1 cellular context compared by ENCODE assay signal in genomic region chr12:7189398-7190267, GRCh38.
TF ChIP-seq lines count a peak whose summit lies in the region.

PEX5 (plus strand) TSS chr12:7189686; CDS start chr12:7190378, 692 bp downstream.

TF ChIP-seq in HepG2, 621 proteins besides CTCF, POLR2A, EP300 and RAD21 (continued from another document and continues in another):
- TF ChIP-seq MTERF4 (CRISPR knock-in tag; IDR thresholded peaks at IDR 0.05) (no peak), GATAD2A (CRISPR knock-in tag; IDR thresholded peaks at IDR 0.05) (no peak), CHCHD3 (CRISPR knock-in tag; IDR thresholded peaks at IDR 0.05) (no peak), TCF12 (IDR thresholded peaks at IDR 0.05) (no peak), TCF12 (CRISPR knock-in tag; IDR thresholded peaks at IDR 0.05) (no peak; the same call in 1 of the 2 replicates), HOXA5 (CRISPR knock-in tag; IDR thresholded peaks at IDR 0.05) (0 out of 2 replicates have a peak, but pooled peaks have one; percentile 31), ZNF138 (CRISPR knock-in tag; IDR thresholded peaks at IDR 0.05; ENCODE audit: low read depth) (no peak), ELF4 (CRISPR knock-in tag; IDR thresholded peaks at IDR 0.05; ENCODE audit: borderline replicate concordance) (no peak), POLR2G (IDR thresholded peaks at IDR 0.05; ENCODE audit: low read depth, low read length) (no peak; the same call in 1 of the 2 replicates), ZNF431 (CRISPR knock-in tag; IDR thresholded peaks at IDR 0.05; ENCODE audit: borderline replicate concordance, low read depth) (no peak), ZNF513 (CRISPR knock-in tag; conservative IDR thresholded peaks at IDR 0.05) (no peak), HOXA9 (CRISPR knock-in tag; IDR thresholded peaks at IDR 0.05; ENCODE audit: borderline replicate concordance) (no peak), RNF219 (CRISPR knock-in tag; IDR thresholded peaks at IDR 0.05) (no peak), U2AF1 (optimal IDR thresholded peaks at IDR 0.05; ENCODE audit: low read depth, low read length) (no peak), SP4 (CRISPR knock-in tag; IDR thresholded peaks at IDR 0.05) (peak; percentile 65), ARHGAP35 (CRISPR knock-in tag; IDR thresholded peaks at IDR 0.05; ENCODE audit: borderline replicate concordance) (no peak), ZNF503 (CRISPR knock-in tag; IDR thresholded peaks at IDR 0.05) (no peak), ZNF260 (CRISPR knock-in tag; IDR thresholded peaks at IDR 0.05; ENCODE audit: borderline replicate concordance, low read depth) (no peak), AHR (CRISPR knock-in tag; IDR thresholded peaks at IDR 0.05) (no peak), KLF15 (CRISPR knock-in tag; IDR thresholded peaks at IDR 0.05; ENCODE audit: borderline replicate concordance) (no peak), YY1 (IDR thresholded peaks at IDR 0.05; ENCODE audit: insufficient read depth, insufficient replicate concordance, low read depth, low read length) (peak; percentile 40), MYC (CRISPR knock-in tag; IDR thresholded peaks at IDR 0.05; ENCODE audit: borderline replicate concordance) (peak; percentile 52), ZNF709 (CRISPR knock-in tag; IDR thresholded peaks at IDR 0.05) (no peak), SMYD3 (CRISPR knock-in tag; IDR thresholded peaks at IDR 0.05) (no peak), ZNF17 (CRISPR knock-in tag; IDR thresholded peaks at IDR 0.05) (no peak), MIER3 (CRISPR knock-in tag; IDR thresholded peaks at IDR 0.05; ENCODE audit: borderline replicate concordance) (no peak), GMEB1 (CRISPR knock-in tag; IDR thresholded peaks at IDR 0.05; ENCODE audit: borderline replicate concordance) (no peak), ZNF569 (CRISPR knock-in tag; IDR thresholded peaks at IDR 0.05; ENCODE audit: borderline replicate concordance) (no peak), SUZ12 (IDR thresholded peaks at IDR 0.05; ENCODE audit: low read depth, low read length) (no peak), FOXA3 (CRISPR knock-in tag; IDR thresholded peaks at IDR 0.05) (no peak), ZSCAN25 (CRISPR knock-in tag; IDR thresholded peaks at IDR 0.05) (no peak), ZC3H13 (CRISPR knock-in tag; IDR thresholded peaks at IDR 0.05) (no peak), ZNF749 (CRISPR knock-in tag; IDR thresholded peaks at IDR 0.05; ENCODE audit: borderline replicate concordance) (0 out of 2 replicates have a peak, but pooled peaks have one; percentile 69), CENPBD1 (CRISPR knock-in tag; IDR thresholded peaks at IDR 0.05; ENCODE audit: borderline replicate concordance, low read depth) (no peak), PAF1 (CRISPR knock-in tag; IDR thresholded peaks at IDR 0.05) (no peak), GABPB1 (CRISPR knock-in tag; IDR thresholded peaks at IDR 0.05) (peak; percentile 81), ZFP36L2 (CRISPR knock-in tag; IDR thresholded peaks at IDR 0.05) (no peak), SRF (IDR thresholded peaks at IDR 0.05; ENCODE audit: low read depth, low read length) (no peak), MED13 (CRISPR knock-in tag; IDR thresholded peaks at IDR 0.05) (no peak; the same call in 1 of the 2 replicates), ZBTB14 (CRISPR knock-in tag; IDR thresholded peaks at IDR 0.05) (no peak), TEAD3 (CRISPR knock-in tag; optimal IDR thresholded peaks at IDR 0.05; ENCODE audit: borderline replicate concordance) (no peak), ZNF34 (CRISPR knock-in tag; IDR thresholded peaks at IDR 0.05; ENCODE audit: borderline replicate concordance) (no peak), ZNF280B (CRISPR knock-in tag; IDR thresholded peaks at IDR 0.05; ENCODE audit: borderline replicate concordance) (no peak), USF2 (IDR thresholded peaks at IDR 0.05; ENCODE audit: low read depth, low read length) (no peak), USF2 (CRISPR knock-in tag; IDR thresholded peaks at IDR 0.05; ENCODE audit: borderline replicate concordance) (no peak), ZNF331 (CRISPR knock-in tag; IDR thresholded peaks at IDR 0.05) (peak; percentile 30), DMAP1 (CRISPR knock-in tag; IDR thresholded peaks at IDR 0.05) (0 out of 2 replicates have a peak, but pooled peaks have one; percentile 10), CCDC6 (CRISPR knock-in tag; IDR thresholded peaks at IDR 0.05) (no peak), CBX5 (CRISPR knock-in tag; IDR thresholded peaks at IDR 0.05; ENCODE audit: borderline replicate concordance) (no peak), MXI1 (IDR thresholded peaks at IDR 0.05; ENCODE audit: borderline replicate concordance, low read depth, low read length) (no peak; the same call in 2 of the 3 replicates), PHF20 (CRISPR knock-in tag; IDR thresholded peaks at IDR 0.05) (peak; percentile 53; the same call in 1 of the 2 replicates), PITX1 (CRISPR knock-in tag; IDR thresholded peaks at IDR 0.05) (no peak), ZFY (CRISPR knock-in tag; IDR thresholded peaks at IDR 0.05) (peak; percentile 70), RXRA (CRISPR knock-in tag; IDR thresholded peaks at IDR 0.05) (no peak), ZNF232 (CRISPR knock-in tag; IDR thresholded peaks at IDR 0.05; ENCODE audit: borderline replicate concordance) (no peak), PHF21A (CRISPR knock-in tag; IDR thresholded peaks at IDR 0.05) (0 out of 2 replicates have a peak, but pooled peaks have one; percentile 14), ZNF616 (CRISPR knock-in tag; IDR thresholded peaks at IDR 0.05; ENCODE audit: low read depth) (no peak), ZBTB43 (CRISPR knock-in tag; conservative IDR thresholded peaks at IDR 0.05) (peak; percentile 27; the same call in 1 of the 2 replicates), NFATC3 (CRISPR knock-in tag; IDR thresholded peaks at IDR 0.05) (0 out of 2 replicates have a peak, but pooled peaks have one; percentile 23), HCFC1 (IDR thresholded peaks at IDR 0.05; ENCODE audit: low read depth, low read length) (no peak)
